In the genomic region with DNA sequence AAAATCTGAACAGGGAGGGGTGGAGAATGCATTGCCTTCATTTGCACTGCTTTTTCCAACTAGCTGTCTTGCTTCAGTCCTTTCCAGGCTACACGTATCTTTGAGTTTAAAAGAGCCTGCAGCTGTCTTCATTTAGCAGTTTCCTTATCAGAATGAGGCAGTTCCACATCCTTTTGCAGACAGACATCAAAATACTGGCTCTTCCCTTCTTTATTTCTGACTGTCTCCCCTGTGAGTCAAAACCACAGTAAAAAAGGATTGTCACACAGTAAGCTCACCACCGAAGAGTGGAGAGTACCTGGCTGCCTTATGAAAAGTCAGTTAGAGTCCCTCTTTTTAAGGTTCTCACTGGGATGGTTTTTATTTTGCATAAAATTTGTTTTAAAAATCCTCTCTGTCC, we compare ENCODE assay signal across 19 cellular contexts.
DNase-seq lines count a peak whose midpoint lies in the region; ATAC-seq, FAIRE-seq and TF ChIP-seq lines count a peak whose summit lies in the region.
"Had no signal": no experiment of that assay in that cellular context is flagged by ENCODE, and none has a peak within 500 bp of the region (broad histone marks: within the 10 kb centered on the region; RNA-seq: fewer than 3 reads in every experiment).

No MANE protein-coding gene starts in this region.

- no peaks in the 10 kb centered on the region for H3F3A ChIP-seq in MM.1S (ENCODE audit: insufficient read depth, low read length)

- CTCF ChIA-PET in activated CD8-positive, alpha-beta T cell treated with anti-CD3 and anti-CD28 coated beads, Interleukin-2, amount 10 ng/mL, durations not matched to agents 7 days and 5 days (lab: Charles Lee) = interaction anchor here (0.9 to 2.4 kb wide), 12 partner anchors 13 to 267 kb away, joined by 3 to 9 read pairs (median 4); no protein-coding TSS in a partner anchor

- H3K27me3 ChIP-seq in MM.1S (replicated peaks; ENCODE audit: insufficient read depth, low read length) = no peaks in the 10 kb centered on the region
- H3K27me3 ChIP-seq: foreskin keratinocyte had no signal

- no peak overlapping the region for H3K4me3 Mint-ChIP-seq in activated CD8-positive, alpha-beta T cell treated with anti-CD3 and anti-CD28 coated beads, Interleukin-2, amount 10 ng/mL, durations not matched to agents 7 days and 5 days
- H3K4me3 Mint-ChIP-seq: activated naive CD4-positive, alpha-beta T cell treated with anti-CD3 and anti-CD28 coated beads, Interleukin-2, amount 50 U/mL, for 24 hours; central memory CD8-positive, alpha-beta T cell had no signal

- H3K27ac ChIP-seq in MM.1S (ENCODE audit: low read length) = no peak overlapping the region
- H3K27ac ChIP-seq: foreskin keratinocyte had no signal

- POLR2A ChIA-PET in activated CD8-positive, alpha-beta T cell treated with anti-CD3 and anti-CD28 coated beads, Interleukin-2, amount 10 ng/mL, durations not matched to agents 7 days and 5 days (lab: Charles Lee) = interaction anchor here (1.0 to 1.5 kb wide), 2 partner anchors 13 to 25 kb away, joined by 3 to 6 read pairs; no protein-coding TSS in a partner anchor

- peaks cover 9 to 17% of the 10 kb centered on the region in 2 donors for H3K36me3 Mint-ChIP-seq in activated naive CD4-positive, alpha-beta T cell treated with anti-CD3 and anti-CD28 coated beads, Interleukin-2, amount 50 U/mL, for 72 hours
- H3K36me3 Mint-ChIP-seq in activated CD8-positive, alpha-beta T cell treated with anti-CD3 and anti-CD28 coated beads, Interleukin-2, amount 10 ng/mL, durations not matched to agents 7 days and 5 days (ENCODE audit: low read depth) = peaks cover 9% of the 10 kb centered on the region

- H3K36me3 ChIP-seq in MM.1S (replicated peaks; ENCODE audit: insufficient read depth, low read length) = no peaks in the 10 kb centered on the region

- H3K9ac ChIP-seq in MM.1S (ENCODE audit: low read length) = no peak overlapping the region

- H4K20me1 ChIP-seq in MM.1S (ENCODE audit: insufficient read depth, low read length) = no peaks in the 10 kb centered on the region

- H3K79me2 ChIP-seq in MM.1S (ENCODE audit: low read length) = no peaks in the 10 kb centered on the region

- H3K9me3 Mint-ChIP-seq in activated naive CD4-positive, alpha-beta T cell treated with anti-CD3 and anti-CD28 coated beads, Interleukin-2, amount 50 U/mL, for 72 hours = peaks cover 0 to 15% of the 10 kb centered on the region in 2 donors
- no peaks in the 10 kb centered on the region for H3K9me3 Mint-ChIP-seq in activated CD8-positive, alpha-beta T cell treated with anti-CD3 and anti-CD28 coated beads, Interleukin-2, amount 10 ng/mL, durations not matched to agents 7 days and 5 days (ENCODE audit: insufficient read depth)
- H3K9me3 Mint-ChIP-seq: activated naive CD4-positive, alpha-beta T cell treated with anti-CD3 and anti-CD28 coated beads, Interleukin-2, amount 50 U/mL, for 24 hours had no signal

- H2AFZ ChIP-seq in MM.1S (ENCODE audit: low read length) = no peak overlapping the region

- H3K4me1 ChIP-seq in MM.1S (ENCODE audit: low read length) = no peaks in the 10 kb centered on the region

- H3K9me2 ChIP-seq in MM.1S (replicated peaks; ENCODE audit: insufficient read depth, low read length) = no peaks in the 10 kb centered on the region

- TF ChIP-seq CTCF in MM.1S (IDR thresholded peaks at IDR 0.05; ENCODE audit: low read length) = no peak
- no peak for TF ChIP-seq CTCF in D721Med (IDR thresholded peaks at IDR 0.05; ENCODE audit: insufficient read depth, missing control alignments)

- H3K27me3 Mint-ChIP-seq in activated CD8-positive, alpha-beta T cell treated with anti-CD3 and anti-CD28 coated beads, Interleukin-2, amount 10 ng/mL, durations not matched to agents 7 days and 5 days (ENCODE audit: low read depth) = no peaks in the 10 kb centered on the region
- H3K27me3 Mint-ChIP-seq: activated naive CD4-positive, alpha-beta T cell treated with anti-CD3 and anti-CD28 coated beads, Interleukin-2, amount 50 U/mL, for 24 hours; central memory CD8-positive, alpha-beta T cell; naive thymus-derived CD4-positive, alpha-beta T cell had no signal

- no peak overlapping the region for H3K4me2 ChIP-seq in MM.1S (ENCODE audit: low read depth, low read length)

- peak; percentile 86 to 96 for ATAC-seq in activated naive CD4-positive, alpha-beta T cell treated with anti-CD3 and anti-CD28 coated beads, Interleukin-2, amount 50 U/mL, for 72 hours
- ATAC-seq in activated CD8-positive, alpha-beta T cell treated with anti-CD3 and anti-CD28 coated beads, Interleukin-2, amount 10 ng/mL, durations not matched to agents 7 days and 5 days = peak; percentile 19
- ATAC-seq in stimulated activated naive CD8-positive, alpha-beta T cell treated with anti-CD3 and anti-CD28 coated beads, Interleukin-15, Interleukin-2, amounts not matched to agents 100 U/mL and 50 U/mL, for 24 hours = peak; percentile 71
- no peak for ATAC-seq in GM21423 (IDR thresholded peaks at IDR 0.05; ENCODE audit: unreplicated experiment)
- ATAC-seq: foreskin keratinocyte; HepG2; left ventricle myocardium superior; naive thymus-derived CD4-positive, alpha-beta T cell had no signal

- no peak overlapping the region for H3K4me3 ChIP-seq in MM.1S (ENCODE audit: low read length)

- DNase-seq in activated naive CD4-positive, alpha-beta T cell treated with anti-CD3 and anti-CD28 coated beads, Interleukin-2, amount 50 U/mL, for 72 hours (ENCODE audit: low spot score in 2 of 2) = peak in 1 of 2 donors; percentile 7
- DNase-seq in activated naive CD4-positive, alpha-beta T cell treated with anti-CD3 and anti-CD28 coated beads, Interleukin-2, amount 50 U/mL, for 16 hours = no peak
- peak; percentile 32 for DNase-seq in M059J (ENCODE audit: low read depth)
- DNase-seq in activated CD8-positive, alpha-beta T cell treated with anti-CD3 and anti-CD28 coated beads, Interleukin-2, amount 10 ng/mL, durations not matched to agents 7 days and 5 days = no peak
- no peak for DNase-seq in stimulated activated naive CD8-positive, alpha-beta T cell treated with anti-CD3 and anti-CD28 coated beads, Interleukin-15, Interleukin-2, amounts not matched to agents 100 U/mL and 50 U/mL, for 24 hours
- no peak for DNase-seq in MM.1S
- no peak for DNase-seq in D721Med (ENCODE audit: insufficient read length, low spot score)
- DNase-seq: activated CD8-positive, alpha-beta memory T cell treated with anti-CD3 and anti-CD28 coated beads for 24 hours; Caco-2; foreskin keratinocyte; left ventricle myocardium superior; NCI-H1092 treated with DMSO at 0.1 percent for 48 hours; NCI-H2171; Right ventricle myocardium superior had no signal

- H3K9me3 ChIP-seq in MM.1S (replicated peaks; ENCODE audit: insufficient read depth, low read length) = no peaks in the 10 kb centered on the region
- H3K9me3 ChIP-seq: Caco-2 had no signal

- no peak for FAIRE-seq in D721Med (lab: Jason Lieb, UNC)
- FAIRE-seq: HepG2 had no signal

- no peak overlapping the region for H3K27ac Mint-ChIP-seq in activated naive CD4-positive, alpha-beta T cell treated with anti-CD3 and anti-CD28 coated beads, Interleukin-2, amount 50 U/mL, for 72 hours
- no peak overlapping the region for H3K27ac Mint-ChIP-seq in activated CD8-positive, alpha-beta T cell treated with anti-CD3 and anti-CD28 coated beads, Interleukin-2, amount 10 ng/mL, durations not matched to agents 7 days and 5 days
- H3K27ac Mint-ChIP-seq: activated naive CD4-positive, alpha-beta T cell treated with anti-CD3 and anti-CD28 coated beads, Interleukin-2, amount 50 U/mL, for 24 hours had no signal

- H3K4me1 Mint-ChIP-seq in activated CD8-positive, alpha-beta T cell treated with anti-CD3 and anti-CD28 coated beads, Interleukin-2, amount 10 ng/mL, durations not matched to agents 7 days and 5 days (ENCODE audit: low read depth) = peaks cover 27% of the 10 kb centered on the region
